13 cellular contexts compared by ENCODE assay signal in genomic region chr15:30393664-30393991, GRCh38. TPM values are rescaled to one million over a fixed set of nuclear protein-coding genes. Genes with fewer than 3 reads are reported as not detected.
DNase-seq lines count a peak whose midpoint lies in the region; ATAC-seq, FAIRE-seq and TF ChIP-seq lines count a peak whose summit lies in the region.
"Not testable (repeated sequence)": the region's sequence is repeated elsewhere in the genome, so short reads cannot be mapped to it uniquely, and the experiment has no call there.
"Had no signal": no experiment of that assay in that cellular context is flagged by ENCODE, and none has a peak within 500 bp of the region (broad histone marks: within the 10 kb centered on the region; RNA-seq: fewer than 3 reads in every experiment).

No MANE protein-coding gene starts in this region.

- not testable (repeated sequence) for DNase-seq in foreskin keratinocyte; right cardiac atrium; memory B cell (ENCODE audit: low spot score in 2 of 2); pancreas; aorta

- H3K4me1 ChIP-seq in HEK293 (ENCODE audit: control insufficient read depth, insufficient read depth, low read length); foreskin keratinocyte; right cardiac atrium (ENCODE audit: control insufficient read depth, insufficient read depth, low read length); pancreas; aorta (ENCODE audit: control insufficient read depth in 1 of 2, insufficient read depth in 2 of 2, low read length in 2 of 2): not testable (repeated sequence)

- H3K27ac Mint-ChIP-seq in activated T-helper 17 cell treated with anti-CD3 and anti-CD28 coated beads, Interleukin-2, amount 50 U/mL, for 72 hours; memory B cell: not testable (repeated sequence)

- not testable (repeated sequence) for H3K4me3 ChIP-seq in HEK293 (ENCODE audit: low read depth, low read length); right cardiac atrium (ENCODE audit: low read length); pancreas; aorta (ENCODE audit: low read length in 2 of 2)

- not testable (repeated sequence) for TF ChIP-seq CTCF in HEK293 (tag by site-specific recombination; IDR thresholded peaks at IDR 0.05); foreskin keratinocyte (conservative IDR thresholded peaks at IDR 0.05); pancreas (IDR thresholded peaks at IDR 0.05)

- CTCF ChIA-PET in HEK293 (lab: Yijun Ruan, JAX), result not testable (repeated sequence)

- not testable (repeated sequence) for H3K36me3 ChIP-seq in HEK293 (ENCODE audit: control insufficient read depth in 2 of 2, insufficient read depth in 1 of 2, low read length in 2 of 2); pancreas; aorta (ENCODE audit: control insufficient read depth in 1 of 2, insufficient read depth in 2 of 2, low read length in 1 of 2)

- not testable (repeated sequence) for H3K9me3 Mint-ChIP-seq in activated T-helper 17 cell treated with anti-CD3 and anti-CD28 coated beads, Interleukin-2, amount 50 U/mL, for 72 hours; memory B cell

- H3K4me3 Mint-ChIP-seq in activated T-helper 17 cell treated with anti-CD3 and anti-CD28 coated beads, Interleukin-2, amount 50 U/mL, for 72 hours; memory B cell: not testable (repeated sequence)

- FAIRE-seq in pancreas (lab: Jason Lieb, UNC), result not testable (repeated sequence)

- ATAC-seq in SK-N-SH treated with all-trans-retinoic acid at 6 μM for 48 hours (peak; percentile 78), foreskin keratinocyte (peak; percentile 51), right cardiac atrium (peak; percentile 52 to 67), memory B cell (ENCODE audit: low read depth) (peak; percentile 39), pancreas (peak; percentile 53 to 78 (median 70)), aorta (ENCODE audit: low FRiP score) (peak; percentile 76)
- ATAC-seq in activated T-helper 17 cell treated with anti-CD3 and anti-CD28 coated beads, Interleukin-2, amount 50 U/mL, for 72 hours (replicated peaks), result peak; percentile 23

- H3K27me3 ChIP-seq in foreskin keratinocyte; right cardiac atrium (ENCODE audit: control insufficient read depth, insufficient read depth); pancreas; aorta (ENCODE audit: control insufficient read depth in 1 of 2, insufficient read depth in 2 of 2, low read length in 1 of 2): not testable (repeated sequence)

- H3K4me1 Mint-ChIP-seq in activated T-helper 17 cell treated with anti-CD3 and anti-CD28 coated beads, Interleukin-2, amount 50 U/mL, for 72 hours; memory B cell: not testable (repeated sequence)

- not testable (repeated sequence) for H3K27ac ChIP-seq in HEK293 (ENCODE audit: extremely low read depth, low read depth, low read length); foreskin keratinocyte; right cardiac atrium (ENCODE audit: low read length); pancreas; aorta (ENCODE audit: low read depth in 1 of 2, low read length in 2 of 2)

- H3K27me3 Mint-ChIP-seq in activated T-helper 17 cell treated with anti-CD3 and anti-CD28 coated beads, Interleukin-2, amount 50 U/mL, for 72 hours; memory B cell: not testable (repeated sequence)

- POLR2A ChIA-PET in HEK293 (lab: Yijun Ruan, JAX), result not testable (repeated sequence)

- whole genome bisulfite sequencing in right cardiac atrium, result 4% methylated on average over 5 of the region's 23 CpGs
- 4% methylated on average over 5 of the region's 23 CpGs; no CpG with 5 or more reads in 1 of the 2 donors for WGBS in pancreas, 2 donors
- 11% methylated on average over 5 of the region's 23 CpGs; no CpG with 5 or more reads in 1 of the 2 donors for WGBS in aorta, 2 donors

- intact Hi-C loops in right cardiac atrium (cut with DNase I); pancreas (cut with DNase I); aorta (cut with DNase I): not testable (repeated sequence)

- not testable (repeated sequence) for H3K9me3 ChIP-seq in HEK293 (ENCODE audit: control insufficient read depth, insufficient read depth, low read depth, low read length); right cardiac atrium (ENCODE audit: control insufficient read depth, low read length); pancreas; aorta (ENCODE audit: control insufficient read depth, low read length)

- not testable (repeated sequence) for H3K36me3 Mint-ChIP-seq in activated T-helper 17 cell treated with anti-CD3 and anti-CD28 coated beads, Interleukin-2, amount 50 U/mL, for 72 hours (ENCODE audit: low read depth); memory B cell

TF ChIP-seq in HEK293, 187 proteins besides CTCF, POLR2A, EP300 and RAD21 (continues in another document):
- TF ChIP-seq ZBTB8A (tag by site-specific recombination; IDR thresholded peaks at IDR 0.05) (0 out of 2 replicates have a peak, but pooled peaks have one; percentile 25), ZFP69B (tag by site-specific recombination; IDR thresholded peaks at IDR 0.05) (peak; percentile 75), ZNF692 (tag by site-specific recombination; IDR thresholded peaks at IDR 0.05) (0 out of 2 replicates have a peak, but pooled peaks have one; percentile 43), ZNF335 (tag by site-specific recombination; conservative IDR thresholded peaks at IDR 0.05) (peak; percentile 49), ZFHX2 (tag by site-specific recombination; conservative IDR thresholded peaks at IDR 0.05) (peak; percentile 31; the same call in 1 of the 2 replicates)

RNA-seq across cellular contexts. Expression of gene CHRFAM7A, which starts 0.3 kb away (rescaled TPM):
- not detected for total RNA-seq in activated T-helper 17 cell treated with anti-CD3 and anti-CD28 coated beads, Interleukin-2, amount 50 U/mL, for 72 hours
- total RNA-seq in foreskin keratinocyte (0.34 and 0.39 TPM in 2 replicates), right cardiac atrium (1 to 10 TPM; 1.2 to 4.9 (median 1.9) TPM), pancreas (1 to 10 TPM; 1.1 to 2.5 (median 1.9) TPM), aorta (10 to 100 TPM; 11.9 to 13.2 TPM)
- polyA plus RNA-seq in foreskin keratinocyte (0.02 and 0.06 TPM in 2 replicates), right cardiac atrium (1.3 TPM), pancreas (under 1 TPM; 0.33 to 0.95 TPM), aorta (1 to 10 TPM; 3.1 to 5.3 TPM)
- total RNA-seq: Caco-2, HT-29, PC-9 had no signal
- polyA plus RNA-seq: CD4-positive, alpha-beta memory T cell had no signal

RNA-seq across cellular contexts. Expression of gene GOLGA8R, which starts 20.4 kb away (rescaled TPM):
- 1 to 10 TPM; 1.0 to 1.6 TPM for total RNA-seq in activated T-helper 17 cell treated with anti-CD3 and anti-CD28 coated beads, Interleukin-2, amount 50 U/mL, for 72 hours
- 0.34 and 0.35 TPM in 2 replicates for total RNA-seq in foreskin keratinocyte
- not detected in 2 replicates for polyA plus RNA-seq in foreskin keratinocyte
- 1 to 10 TPM; 2.8 to 6.0 (median 3.5) TPM for total RNA-seq in right cardiac atrium
- polyA plus RNA-seq in right cardiac atrium, result 2.3 TPM
- 1 to 10 TPM; 1.8 to 3.8 (median 2.5) TPM for total RNA-seq in pancreas
- polyA plus RNA-seq in pancreas, result 1 to 10 TPM; 3.2 to 4.0 TPM
- total RNA-seq in aorta, result 10 to 100 TPM in 1 of 2 donors, 1 to 10 TPM in 1; 6.4 to 16.0 TPM
- polyA plus RNA-seq in aorta, result 1 to 10 TPM; 2.1 to 6.8 TPM
- total RNA-seq: Caco-2, H7, HT-29 had no signal

Comparison
In these comparisons a context has a peak if more than half of its experiments do, and no peak if none do; other contexts are left out.
1. ATAC-seq: peak in every context shown above with its lines; median percentile 78 in SK-N-SH treated with all-trans-retinoic acid at 6 μM for 48 hours; 76 in aorta; 70 in pancreas; 60 in right cardiac atrium; 51 in foreskin keratinocyte; 39 in memory B cell; 23 in activated T-helper 17 cell treated with anti-CD3 and anti-CD28 coated beads, Interleukin-2, amount 50 U/mL, for 72 hours.